9 cellular contexts compared by ENCODE assay signal in the genomic region with DNA sequence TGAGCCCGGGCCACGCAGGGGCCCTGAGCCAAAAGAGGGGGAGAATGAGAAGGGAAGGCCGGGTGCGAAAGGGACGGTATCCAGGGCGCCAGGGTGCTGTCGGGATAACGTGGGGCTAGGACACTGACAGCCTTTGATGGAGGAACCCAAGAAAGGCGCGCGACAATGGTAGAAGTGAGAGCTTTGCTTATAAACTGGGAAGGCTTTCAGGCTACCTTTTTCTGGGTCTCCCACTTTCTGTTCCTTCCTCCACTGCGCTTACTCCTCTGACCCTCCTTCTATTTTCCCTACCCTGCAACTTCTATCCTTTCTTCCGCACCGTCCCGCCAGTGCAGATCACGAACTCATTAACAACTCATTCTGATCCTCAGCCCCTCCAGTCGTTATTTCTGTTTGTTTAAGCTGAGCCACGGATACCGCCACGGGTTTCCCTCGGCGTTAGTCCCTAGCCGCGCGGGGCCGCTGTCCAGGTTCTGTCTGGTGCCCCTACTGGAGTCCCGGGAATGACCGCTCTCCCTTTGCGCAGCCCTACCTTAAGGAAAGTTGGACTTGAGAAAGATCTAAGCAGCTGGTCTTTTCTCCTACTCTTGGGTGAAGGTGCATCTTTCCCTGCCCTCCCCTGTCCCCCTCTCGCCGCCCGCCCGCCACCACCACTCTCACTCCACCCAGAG. TPM values are rescaled to one million over a fixed set of nuclear protein-coding genes. Genes with fewer than 3 reads are reported as not detected.
DNase-seq lines count a peak whose midpoint lies in the region; ATAC-seq, FAIRE-seq and TF ChIP-seq lines count a peak whose summit lies in the region.
"Had no signal": no experiment of that assay in that cellular context is flagged by ENCODE, and none has a peak within 500 bp of the region (broad histone marks: within the 10 kb centered on the region; RNA-seq: fewer than 3 reads in every experiment).

No MANE protein-coding gene starts in this region.

- no peak overlapping the region for H3K27ac Mint-ChIP-seq in GM23338
- H3K27ac Mint-ChIP-seq in central memory CD8-positive, alpha-beta T cell (ENCODE audit: low read depth) = no peak overlapping the region

- dilution Hi-C loops in keratinocyte (cut with MboI; ENCODE audit: extremely low pct_ligation_motif_present, low sequenced_read_pairs) = no loop called here

- WGBS in small intestine, 3 donors = 4 to 12% (median 11%) methylated on average over 33 of the region's 33 CpGs

- peak overlapping the region; percentile 51 for H3K4me3 ChIP-seq in GM23338
- H3K4me3 ChIP-seq in keratinocyte (ENCODE audit: control insufficient read depth in 2 of 3, extremely low read depth in 1 of 3, insufficient read depth in 2 of 3, low read depth in 1 of 3, low read length in 3 of 3) = peak overlapping the region in 1 of 3 experiments; percentile 48
- H3K4me3 ChIP-seq in small intestine (ENCODE audit: low read depth in 1 of 2, low read length in 2 of 2) = peak overlapping the region in 1 of 2 donors; percentile 72

- DNase-seq in GM23338 (ENCODE audit: low spot score) (peak; percentile 63), keratinocyte (ENCODE audit: low read depth, low spot score) (no peak), small intestine (peak; percentile 52), activated gamma-delta T cell (lab: John Stamatoyannopoulos, UW) (no peak), activated gamma-delta T cell treated with Interleukin-2 at 50 U/mL for 16 hours (no peak), NCI-H510A treated with DMSO at 0.1 percent for 48 hours (lab: John Stamatoyannopoulos, UW) (no peak)
- DNase-seq in central memory CD8-positive, alpha-beta T cell (ENCODE audit: low spot score in 2 of 2) = no peak
- DNase-seq: NCI-H446 had no signal

- H3K36me3 ChIP-seq in GM23338 (ENCODE audit: insufficient read depth) (no peaks in the 10 kb centered on the region), keratinocyte (ENCODE audit: control insufficient read depth in 2 of 2, extremely low read depth in 1 of 2, insufficient read depth in 2 of 2, low read length in 2 of 2) (no peaks in the 10 kb centered on the region), small intestine (ENCODE audit: control insufficient read depth in 2 of 2, insufficient read depth in 2 of 2, low read length in 2 of 2) (peaks cover 0 to 1% of the 10 kb centered on the region in 2 donors)

- H3K9me1 ChIP-seq in keratinocyte (ENCODE audit: control insufficient read depth, extremely low read depth, insufficient read depth, low read length) = no peaks in the 10 kb centered on the region

- no peaks in the 10 kb centered on the region for H3K9me2 ChIP-seq in GM23338 (ENCODE audit: insufficient read depth)

- H3K79me2 ChIP-seq in GM23338 (replicated peaks; ENCODE audit: insufficient read depth) = no peaks in the 10 kb centered on the region
- H3K79me2 ChIP-seq in keratinocyte (ENCODE audit: control insufficient read depth, insufficient read depth, low read length) = no peaks in the 10 kb centered on the region

- TF ChIP-seq CTCF in GM23338 (conservative IDR thresholded peaks at IDR 0.05; ENCODE audit: low read depth in 2 of 2) (peak; percentile 16 to 31; a peak in 2 of 4 replicates), keratinocyte (optimal IDR thresholded peaks at IDR 0.05 in 1 of 3, IDR thresholded peaks at IDR 0.05 in 1 of 3, conservative IDR thresholded peaks at IDR 0.05 in 1 of 3; ENCODE audit: extremely low read depth in 1 of 3, insufficient read depth in 2 of 3, low read length in 3 of 3) (no peak)

- no peak overlapping the region for H3K9ac ChIP-seq in keratinocyte (ENCODE audit: control insufficient read depth, extremely low read depth, insufficient read depth, low read length)

- peak overlapping the region; percentile 65 for H2AFZ ChIP-seq in GM23338
- H2AFZ ChIP-seq in keratinocyte (ENCODE audit: control insufficient read depth, low read length) = no peak overlapping the region

- H4K20me1 ChIP-seq in GM23338 (replicated peaks; ENCODE audit: insufficient read depth) (no peaks in the 10 kb centered on the region; the same call in 1 of the 2 replicates), keratinocyte (ENCODE audit: control insufficient read depth, extremely low read depth, insufficient read depth, low read length) (peaks cover 2% of the 10 kb centered on the region)

- H3K9me3 ChIP-seq in keratinocyte (ENCODE audit: control insufficient read depth, low read depth, low read length) = peaks cover 7% of the 10 kb centered on the region
- H3K9me3 ChIP-seq in small intestine (ENCODE audit: control insufficient read depth, low read depth) = no peaks in the 10 kb centered on the region

- peak overlapping the region; percentile 70 for H3K4me3 Mint-ChIP-seq in GM23338
- peak overlapping the region; percentile 48 for H3K4me3 Mint-ChIP-seq in central memory CD8-positive, alpha-beta T cell

- H3K4me1 ChIP-seq in GM23338 (ENCODE audit: insufficient read depth) (peaks cover 40% of the 10 kb centered on the region), keratinocyte (ENCODE audit: control insufficient read depth, extremely low read depth, insufficient read depth, low read length) (peaks cover 20% of the 10 kb centered on the region), small intestine (ENCODE audit: control insufficient read depth in 2 of 2, insufficient read depth in 1 of 2, low read depth in 1 of 2, low read length in 1 of 2) (peaks cover 3% of the 10 kb centered on the region in 2 donors)

- H3K4me2 ChIP-seq in GM23338 = peak overlapping the region; percentile 79
- H3K4me2 ChIP-seq in keratinocyte (ENCODE audit: control insufficient read depth, extremely low read depth, insufficient read depth, low read depth, low read length) = peak overlapping the region; percentile 62

- FAIRE-seq in keratinocyte (lab: Jason Lieb, UNC) (no peak), small intestine (lab: Jason Lieb, UNC) (no peak)

- H3F3A ChIP-seq in GM23338 (replicated peaks; ENCODE audit: low read depth) = peaks cover 13% of the 10 kb centered on the region

- H3K9me3 Mint-ChIP-seq in GM23338 = peaks cover 16% of the 10 kb centered on the region
- no peaks in the 10 kb centered on the region for H3K9me3 Mint-ChIP-seq in central memory CD8-positive, alpha-beta T cell

- peak; percentile 7 for ATAC-seq in GM23338
- ATAC-seq in central memory CD8-positive, alpha-beta T cell (replicated peaks; ENCODE audit: extremely low read depth, poor library complexity, severe bottlenecking) = no peak
- no peak for ATAC-seq in HG03442 (IDR thresholded peaks at IDR 0.05; ENCODE audit: unreplicated experiment)

- peaks cover 100% of the 10 kb centered on the region for H3K27me3 ChIP-seq in GM23338 (ENCODE audit: insufficient read depth)
- peaks cover 50% of the 10 kb centered on the region for H3K27me3 ChIP-seq in keratinocyte (ENCODE audit: control insufficient read depth, extremely low read depth, insufficient read depth, low read length)
- H3K27me3 ChIP-seq in small intestine (ENCODE audit: control insufficient read depth in 2 of 2, insufficient read depth in 2 of 2, low read length in 2 of 2) = no peaks in the 10 kb centered on the region

- peaks cover 44% of the 10 kb centered on the region for H3K4me1 Mint-ChIP-seq in GM23338
- H3K4me1 Mint-ChIP-seq in central memory CD8-positive, alpha-beta T cell = peaks cover 25% of the 10 kb centered on the region

- H3K36me3 Mint-ChIP-seq in GM23338 (ENCODE audit: low read depth) = peaks cover 3% of the 10 kb centered on the region; the same call in 1 of the 3 replicates
- H3K36me3 Mint-ChIP-seq in central memory CD8-positive, alpha-beta T cell (ENCODE audit: insufficient read depth) = no peaks in the 10 kb centered on the region

- H3K27ac ChIP-seq in GM23338 (ENCODE audit: low read depth) (no peak overlapping the region), keratinocyte (ENCODE audit: control insufficient read depth, insufficient read depth, low read length) (no peak overlapping the region), small intestine (ENCODE audit: low read depth in 1 of 2, low read length in 1 of 2) (no peak overlapping the region)

- peaks cover 81% of the 10 kb centered on the region for H3K27me3 Mint-ChIP-seq in GM23338 (ENCODE audit: insufficient read depth, low read depth, poor library complexity)
- peaks cover 75% of the 10 kb centered on the region for H3K27me3 Mint-ChIP-seq in central memory CD8-positive, alpha-beta T cell

TF ChIP-seq in GM23338, 12 proteins besides CTCF, POLR2A, EP300 and RAD21:
- peak; percentile 84 for TF ChIP-seq EZH2 (IDR thresholded peaks at IDR 0.05; ENCODE audit: low read depth, unreplicated experiment)
- no peak for TF ChIP-seq EZH2phosphoT487 (IDR thresholded peaks at IDR 0.05; ENCODE audit: unreplicated experiment)
- TF ChIP-seq POLR2AphosphoS5 (IDR thresholded peaks at IDR 0.05; ENCODE audit: low read depth) = no peak
- TF ChIP-seq JUNB (IDR thresholded peaks at IDR 0.05; ENCODE audit: unreplicated experiment) = no peak
- no peak for TF ChIP-seq CREB1 (CRISPR knock-in tag; IDR thresholded peaks at IDR 0.05; ENCODE audit: low read depth)

RNA-seq across cellular contexts. Expression of a gene that starts 3.0 kb away (rescaled TPM):
- total RNA-seq in GM23338 (2014; rRNA removed; shearing (Covaris generic)) = 0.80 and 2.3 TPM in 2 replicates
- polyA plus RNA-seq in GM23338 (2016; fragmentation: Nextera tagmentation; extraction: Ambion mirVana) (0.42 and 0.77 TPM in 2 replicates), keratinocyte (0.03 to 0.05 TPM in 2 of 3 replicates, not detected in the other), small intestine (10 to 100 TPM in 1 of 3 donors, 1 to 10 TPM in 2; 7.8 to 10.9 (median 8.9) TPM)
- polyA plus RNA-seq in keratinocyte (2011; ENCODE audit: low read depth) = not detected
- polyA plus RNA-seq in keratinocyte (2011; cell fraction: cytosol; rRNA removed) = 0.05 and 0.06 TPM in 2 replicates
- 0.31 and 0.35 TPM in 2 replicates for polyA plus RNA-seq in keratinocyte (2011; cell fraction: nucleus; rRNA removed)
- not detected in 2 replicates for polyA plus RNA-seq in keratinocyte (2012; ENCODE audit: low replicate concordance)
- polyA minus RNA-seq in keratinocyte = 0.06 TPM in 1 of 3 replicates, not detected in the others
- polyA minus RNA-seq in keratinocyte (2011; cell fraction: cytosol; rRNA and poly(A)+ RNA removed) = 1.3 TPM
- polyA minus RNA-seq in keratinocyte (2011; cell fraction: nucleus; rRNA and poly(A)+ RNA removed) = 0.42 and 0.78 TPM in 2 replicates

RNA-seq across cellular contexts. Expression of a gene that starts 45.2 kb away (rescaled TPM):
- total RNA-seq in GM23338 (2014; rRNA removed; shearing (Covaris generic)) = not detected in 2 replicates
- polyA plus RNA-seq in GM23338 (2016; fragmentation: Nextera tagmentation; extraction: Ambion mirVana) = not detected in 2 replicates
- not detected in 3 replicates for polyA plus RNA-seq in keratinocyte
- not detected for polyA plus RNA-seq in keratinocyte (2011; ENCODE audit: low read depth)
- not detected in 2 replicates for polyA plus RNA-seq in keratinocyte (2011; cell fraction: cytosol; rRNA removed)
- polyA plus RNA-seq in keratinocyte (2011; cell fraction: nucleus; rRNA removed) = not detected in 2 replicates
- not detected in 2 replicates for polyA plus RNA-seq in keratinocyte (2012; ENCODE audit: low replicate concordance)
- polyA minus RNA-seq in keratinocyte = not detected in 3 replicates
- polyA minus RNA-seq in keratinocyte (2011; cell fraction: cytosol; rRNA and poly(A)+ RNA removed) = not detected
- polyA minus RNA-seq in keratinocyte (2011; cell fraction: nucleus; rRNA and poly(A)+ RNA removed) = not detected in 2 replicates
- polyA plus RNA-seq in small intestine = 10 to 100 TPM in 1 of 3 donors, 1 to 10 TPM in 1, under 1 TPM in 1; 0.45 to 47.7 (median 1.9) TPM

Comparison
In these comparisons a context has a peak if more than half of its experiments do, and no peak if none do; other contexts are left out.
1. DNase-seq: peak in GM23338 (single experiment) and small intestine (single experiment); none in central memory CD8-positive, alpha-beta T cell (0 of 2), keratinocyte (single experiment), activated gamma-delta T cell (single experiment), activated gamma-delta T cell treated with Interleukin-2 at 50 U/mL for 16 hours (single experiment) and NCI-H510A treated with DMSO at 0.1 percent for 48 hours (single experiment).
2. CTCF ChIP-seq: peak in GM23338 (2 of 2); none in keratinocyte (0 of 3).